Comparison of ENCODE assay signal across 8 cellular contexts in genomic region chr18:50009772-50010171, GRCh38.
DNase-seq lines count a peak whose midpoint lies in the region; TF ChIP-seq lines count a peak whose summit lies in the region.

No MANE protein-coding gene starts in this region.

- H3K36me3 ChIP-seq in GM23248 (ENCODE audit: low read depth) = no peaks in the 10 kb centered on the region
- H3K36me3 ChIP-seq in MM.1S (replicated peaks; ENCODE audit: insufficient read depth, low read length) = no peaks in the 10 kb centered on the region

- H3F3A ChIP-seq in GM23248 (ENCODE audit: insufficient read depth) (no peaks in the 10 kb centered on the region), MM.1S (ENCODE audit: insufficient read depth, low read length) (no peaks in the 10 kb centered on the region)

- H3K27ac ChIP-seq in GM23248 (no peak overlapping the region), MM.1S (ENCODE audit: low read length) (no peak overlapping the region)

- H3K9ac ChIP-seq in GM23248 (no peak overlapping the region), MM.1S (ENCODE audit: low read length) (no peak overlapping the region)

- H3K4me3 ChIP-seq in GM23248 (no peak overlapping the region), MM.1S (ENCODE audit: low read length) (no peak overlapping the region), astrocyte of the cerebellum (ENCODE audit: low read depth, low read length) (no peak overlapping the region)

- H2AFZ ChIP-seq in GM23248 = no peak overlapping the region
- no peak overlapping the region for H2AFZ ChIP-seq in MM.1S (ENCODE audit: low read length)

- DNase-seq in EH (ENCODE audit: low read depth) = peak; percentile 45
- DNase-seq in GM23248 = peak; percentile 46
- peak; percentile 68 for DNase-seq in MM.1S
- peak; percentile 57 for DNase-seq in SK-MEL-5 (ENCODE audit: low read depth, low spot score)
- DNase-seq in astrocyte of the cerebellum (ENCODE audit: low read depth) = no peak
- DNase-seq in inferior parietal cortex (ENCODE audit: extremely low spot score) = peak; percentile 17
- peak; percentile 8 for DNase-seq in stimulated activated CD4-positive, alpha-beta T cell treated with anti-CD3 and anti-CD28 coated beads, Interleukin-4, amount 100 ng/mL, for 1 hour
- DNase-seq in occipital lobe (lab: John Stamatoyannopoulos, UW) = no peak

- TF ChIP-seq CTCF in MM.1S (IDR thresholded peaks at IDR 0.05; ENCODE audit: low read length) (peak; percentile 86), astrocyte of the cerebellum (IDR thresholded peaks at IDR 0.05; ENCODE audit: low read depth, low read length, missing control alignments) (peak; percentile 41)

- H3K4me1 ChIP-seq in GM23248 (ENCODE audit: insufficient read depth) = no peaks in the 10 kb centered on the region
- H3K4me1 ChIP-seq in MM.1S (ENCODE audit: low read length) = peaks cover 31% of the 10 kb centered on the region

- WGBS in GM23248 (ENCODE audit: low coverage in 1 of 2, low lambda C conversion rate in 2 of 2, missing lambda C conversion rate in 2 of 2), 2 experiments = 4 to 7% methylated on average over 1 of the region's 1 CpG

- no peaks in the 10 kb centered on the region for H3K79me2 ChIP-seq in GM23248 (ENCODE audit: insufficient read depth)
- 0 out of 2 replicates have a peak, but pooled peaks cover 2% of the 10 kb centered on the region for H3K79me2 ChIP-seq in MM.1S (ENCODE audit: low read length)

- H4K20me1 ChIP-seq in GM23248 (ENCODE audit: insufficient read depth) = no peaks in the 10 kb centered on the region
- no peaks in the 10 kb centered on the region for H4K20me1 ChIP-seq in MM.1S (ENCODE audit: insufficient read depth, low read length)

- H3K9me3 ChIP-seq in GM23248 (ENCODE audit: low read depth) (no peaks in the 10 kb centered on the region), MM.1S (replicated peaks; ENCODE audit: insufficient read depth, low read length) (no peaks in the 10 kb centered on the region)

- in situ Hi-C loops in GM23248 (cut with MboI) (no loop called here), SK-MEL-5 (cut with HindIII; ENCODE audit: low pct_unique_long_range_greater_than_20kb, low sequenced_read_pairs) (no loop called here), astrocyte of the cerebellum (cut with HindIII; ENCODE audit: low sequenced_read_pairs) (loop anchor here (5.0 kb wide), 1 partner anchor 37 kb away; no protein-coding TSS in a partner anchor)

- H3K9me2 ChIP-seq in GM23248 (ENCODE audit: insufficient read depth) (no peaks in the 10 kb centered on the region), MM.1S (replicated peaks; ENCODE audit: insufficient read depth, low read length) (no peaks in the 10 kb centered on the region)

- H3K27me3 ChIP-seq in GM23248 (replicated peaks; ENCODE audit: insufficient read depth) = no peaks in the 10 kb centered on the region; the same call in 1 of the 2 replicates
- H3K27me3 ChIP-seq in MM.1S (replicated peaks; ENCODE audit: insufficient read depth, low read length) = no peaks in the 10 kb centered on the region

- no peak overlapping the region for H3K4me2 ChIP-seq in GM23248 (ENCODE audit: unreplicated experiment)
- H3K4me2 ChIP-seq in MM.1S (ENCODE audit: low read depth, low read length) = peak overlapping the region; percentile 38

Comparison
In these comparisons a context has a peak if more than half of its experiments do, and no peak if none do; other contexts are left out.
1. DNase-seq: peak in EH (single experiment), GM23248 (single experiment), MM.1S (single experiment), SK-MEL-5 (single experiment), inferior parietal cortex (single experiment) and stimulated activated CD4-positive, alpha-beta T cell treated with anti-CD3 and anti-CD28 coated beads, Interleukin-4, amount 100 ng/mL, for 1 hour (single experiment); none in astrocyte of the cerebellum (single experiment) and occipital lobe (single experiment).